8 cellular contexts compared by ENCODE assay signal in the genomic region with DNA sequence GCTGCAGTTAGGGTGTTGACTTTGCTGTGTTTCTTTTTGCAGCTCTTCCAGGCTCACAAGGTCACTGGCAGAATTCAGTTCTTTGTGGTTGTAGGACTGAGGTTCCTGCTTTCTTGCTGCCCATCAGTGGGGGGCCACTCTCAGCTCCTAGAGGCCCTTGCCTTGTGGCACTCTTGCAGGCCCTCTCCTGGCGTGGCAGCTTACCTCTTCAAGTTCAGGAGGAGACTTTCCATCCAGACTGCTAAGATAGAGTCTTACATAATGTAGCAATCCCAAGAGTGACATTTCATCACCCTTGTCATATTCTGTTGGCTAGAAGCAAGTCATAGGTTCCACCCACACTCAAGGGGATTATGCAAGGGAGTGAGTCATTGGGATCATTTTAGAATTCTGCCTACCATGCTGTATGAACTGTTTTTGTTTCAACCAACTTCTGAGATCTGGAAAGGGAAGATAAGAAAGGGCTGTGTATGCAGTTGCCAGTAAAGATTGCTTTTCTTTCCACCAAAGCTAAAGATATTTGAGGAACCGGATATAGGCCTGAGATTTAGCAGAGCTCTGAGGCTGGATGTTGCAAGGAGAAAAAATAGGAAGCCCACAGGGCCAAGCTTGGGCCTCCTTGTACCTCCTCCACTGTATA.
DNase-seq lines count a peak whose midpoint lies in the region; ATAC-seq and TF ChIP-seq lines count a peak whose summit lies in the region.
"Not testable (repeated sequence)": the region's sequence is repeated elsewhere in the genome, so short reads cannot be mapped to it uniquely, and the experiment has no call there.

No MANE protein-coding gene starts in this region.

- not testable (repeated sequence) for H3K4me3 ChIP-seq in fibroblast of lung (replicated peaks in 1 of 4; ENCODE audit: control extremely low read depth in 1 of 4, insufficient read depth in 1 of 4, low read depth in 3 of 4, low read length in 4 of 4); left ventricle myocardium inferior

- not testable (repeated sequence) for H3K9me3 Mint-ChIP-seq in activated naive CD8-positive, alpha-beta T cell treated with anti-CD3 and anti-CD28 coated beads, Interleukin-2, amount 50 U/mL, for 24 hours; natural killer cell treated with Interleukin-12 subunit alpha and Interleukin-12 subunit beta and Interleukin-15 and Interleukin-18, amount 100 ng/mL, for 72 hours

- not testable (repeated sequence) for H3K79me2 ChIP-seq in fibroblast of lung (ENCODE audit: control insufficient read depth, insufficient read depth, low read length)

- not testable (repeated sequence) for H2AFZ ChIP-seq in fibroblast of lung (ENCODE audit: low read length)

- H3K27me3 ChIP-seq in fibroblast of lung (ENCODE audit: control insufficient read depth, insufficient read depth, low read length); left ventricle myocardium inferior (ENCODE audit: low read depth): not testable (repeated sequence)

- not testable (repeated sequence) for H3K36me3 Mint-ChIP-seq in activated naive CD8-positive, alpha-beta T cell treated with anti-CD3 and anti-CD28 coated beads, Interleukin-2, amount 50 U/mL, for 24 hours (ENCODE audit: low read depth); natural killer cell treated with Interleukin-12 subunit alpha and Interleukin-12 subunit beta and Interleukin-15 and Interleukin-18, amount 100 ng/mL, for 72 hours

- not testable (repeated sequence) for H3K27ac ChIP-seq in fibroblast of lung (ENCODE audit: insufficient read depth, low read length); left ventricle myocardium inferior (replicated peaks)

- not testable (repeated sequence) for H3K4me1 Mint-ChIP-seq in activated naive CD8-positive, alpha-beta T cell treated with anti-CD3 and anti-CD28 coated beads, Interleukin-2, amount 50 U/mL, for 24 hours; natural killer cell treated with Interleukin-12 subunit alpha and Interleukin-12 subunit beta and Interleukin-15 and Interleukin-18, amount 100 ng/mL, for 72 hours (ENCODE audit: low read depth in 2 of 2)

- not testable (repeated sequence) for H3K4me3 Mint-ChIP-seq in activated naive CD8-positive, alpha-beta T cell treated with anti-CD3 and anti-CD28 coated beads, Interleukin-2, amount 50 U/mL, for 24 hours; natural killer cell treated with Interleukin-12 subunit alpha and Interleukin-12 subunit beta and Interleukin-15 and Interleukin-18, amount 100 ng/mL, for 72 hours

- not testable (repeated sequence) for H3K4me1 ChIP-seq in fibroblast of lung (ENCODE audit: control insufficient read depth, extremely low read depth, insufficient read depth, low read length); left ventricle myocardium inferior

- DNase-seq in GDM1 (lab: John Stamatoyannopoulos, UW) (peak; percentile 77), NOMO-1 (lab: John Stamatoyannopoulos, UW; ENCODE audit: unreplicated experiment in 2 of 2) (peak; percentile 69 to 80), UCSD-AML1 (lab: John Stamatoyannopoulos, UW; ENCODE audit: unreplicated experiment) (peak; percentile 13), fibroblast of lung (ENCODE audit: low read depth in 2 of 2) (peak; percentile 11 to 14), left ventricle myocardium inferior (peak; percentile 14), stromal cell of bone marrow (ENCODE audit: low read depth) (peak; percentile 21)
- not testable (repeated sequence) for DNase-seq in activated naive CD8-positive, alpha-beta T cell treated with anti-CD3 and anti-CD28 coated beads, Interleukin-2, amount 50 U/mL, for 24 hours; natural killer cell treated with Interleukin-12 subunit alpha and Interleukin-12 subunit beta and Interleukin-15 and Interleukin-18, amount 100 ng/mL, for 72 hours (ENCODE audit: low spot score)

- not testable (repeated sequence) for H3K27me3 Mint-ChIP-seq in activated naive CD8-positive, alpha-beta T cell treated with anti-CD3 and anti-CD28 coated beads, Interleukin-2, amount 50 U/mL, for 24 hours; natural killer cell treated with Interleukin-12 subunit alpha and Interleukin-12 subunit beta and Interleukin-15 and Interleukin-18, amount 100 ng/mL, for 72 hours

- intact Hi-C loops in left ventricle myocardium inferior (cut with micrococcal nuclease): not testable (repeated sequence)

- ATAC-seq in activated naive CD8-positive, alpha-beta T cell treated with anti-CD3 and anti-CD28 coated beads, Interleukin-2, amount 50 U/mL, for 24 hours: peak; percentile 44
- peak; percentile 54 to 80 for ATAC-seq in natural killer cell treated with Interleukin-12 subunit alpha and Interleukin-12 subunit beta and Interleukin-15 and Interleukin-18, amount 100 ng/mL, for 72 hours

- H3K36me3 ChIP-seq in fibroblast of lung (ENCODE audit: control insufficient read depth, insufficient read depth, low read length); left ventricle myocardium inferior: not testable (repeated sequence)

- H3K9me3 ChIP-seq in fibroblast of lung (ENCODE audit: control insufficient read depth, insufficient read depth, low read depth, low read length); left ventricle myocardium inferior (replicated peaks): not testable (repeated sequence)

- H3K27ac Mint-ChIP-seq in activated naive CD8-positive, alpha-beta T cell treated with anti-CD3 and anti-CD28 coated beads, Interleukin-2, amount 50 U/mL, for 24 hours; natural killer cell treated with Interleukin-12 subunit alpha and Interleukin-12 subunit beta and Interleukin-15 and Interleukin-18, amount 100 ng/mL, for 72 hours: not testable (repeated sequence)

- H3K9ac ChIP-seq in fibroblast of lung (ENCODE audit: insufficient read depth, low read length): not testable (repeated sequence)

- H3K4me2 ChIP-seq in fibroblast of lung (ENCODE audit: extremely low read depth, insufficient read depth, low read length): not testable (repeated sequence)

- not testable (repeated sequence) for H4K20me1 ChIP-seq in fibroblast of lung (ENCODE audit: control insufficient read depth, extremely low read depth, insufficient read depth, low read length)

- not testable (repeated sequence) for TF ChIP-seq CTCF in fibroblast of lung (conservative IDR thresholded peaks at IDR 0.05 in 1 of 2, IDR thresholded peaks at IDR 0.05 in 1 of 2; ENCODE audit: low read depth in 1 of 2, low read length in 2 of 2); left ventricle myocardium inferior (IDR thresholded peaks at IDR 0.05; ENCODE audit: borderline replicate concordance)
